In the genomic region with DNA sequence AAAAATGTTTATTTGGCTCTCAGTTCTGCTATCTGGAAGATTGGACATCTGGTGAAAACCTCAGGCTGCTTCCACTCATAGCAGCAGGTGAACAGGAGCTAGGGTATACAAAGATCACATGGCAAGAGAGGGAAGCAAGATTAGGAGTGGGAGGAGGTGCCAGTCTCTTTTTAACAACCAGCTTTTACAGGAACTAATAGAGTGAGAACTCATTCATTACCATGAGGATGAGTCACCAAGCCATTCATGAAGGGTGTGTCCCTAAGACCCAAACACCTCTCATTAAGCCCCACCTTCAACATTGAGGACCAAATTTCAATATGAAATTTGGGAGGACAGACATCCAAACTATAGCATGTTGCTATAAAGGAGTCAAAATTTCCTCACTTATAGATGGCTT, we compare ENCODE assay signal across 16 cellular contexts.
DNase-seq lines count a peak whose midpoint lies in the region; ATAC-seq and TF ChIP-seq lines count a peak whose summit lies in the region.
"Had no signal": no experiment of that assay in that cellular context is flagged by ENCODE, and none has a peak within 500 bp of the region (broad histone marks: within the 10 kb centered on the region; RNA-seq: fewer than 3 reads in every experiment).

No MANE protein-coding gene starts in this region.

- no TSS peak for BruUV-seq in HCT116 (replicated peaks; lab: Mats Ljungman, UMichigan)

- H3K4me2 ChIP-seq in HCT116 (ENCODE audit: low read length), result peak overlapping the region; percentile 25; the same call in 1 of the 2 replicates
- H3K4me2 ChIP-seq: A549 had no signal

- TF ChIP-seq CTCF in HCT116 (IDR thresholded peaks at IDR 0.05 in 2 of 3, conservative IDR thresholded peaks at IDR 0.05 in 1 of 3; ENCODE audit: borderline replicate concordance in 1 of 3, insufficient read depth in 1 of 3, low read depth in 2 of 3, low read length in 2 of 3), result no peak
- no peak for TF ChIP-seq CTCF in epithelial cell of esophagus (IDR thresholded peaks at IDR 0.05; ENCODE audit: insufficient read depth, low read depth, low read length, missing control alignments)

- CTCF ChIA-PET in HCT116 (lab: Charles Lee), result no interaction called here

- no peaks in the 10 kb centered on the region for H3K79me2 ChIP-seq in HCT116 (ENCODE audit: insufficient read depth, low read length)

- POLR2A ChIA-PET in HCT116 (lab: Charles Lee), result interaction anchor here (1.1 kb wide), 1 partner anchor 11 kb away, joined by 3 read pairs; no protein-coding TSS in a partner anchor

- intact Hi-C loops in HCT116 (cut with micrococcal nuclease), result no loop called here

- H4K20me1 ChIP-seq in HCT116 (ENCODE audit: insufficient read depth), result no peaks in the 10 kb centered on the region

- H2AFZ ChIP-seq in HCT116 (ENCODE audit: low read depth, low read length, poor library complexity, severe bottlenecking), result no peak overlapping the region

- no peaks in the 10 kb centered on the region for H3K27me3 ChIP-seq in HCT116 (ENCODE audit: insufficient read depth, low read length)
- H3K27me3 ChIP-seq: BE2C had no signal

- no peak overlapping the region for H3K4me3 ChIP-seq in HCT116 (replicated peaks in 1 of 2; ENCODE audit: low read depth in 1 of 2, low read length in 2 of 2)
- no peak overlapping the region for H3K4me3 ChIP-seq in epithelial cell of esophagus (ENCODE audit: low read length)
- H3K4me3 ChIP-seq: A549 had no signal

- H3K4me1 ChIP-seq in HCT116 (ENCODE audit: control insufficient read depth in 1 of 2, insufficient read depth in 2 of 2, low read length in 2 of 2), result peaks cover 3 to 15% of the 10 kb centered on the region in 2 experiments; a peak in 2 of 4 replicates
- H3K4me1 ChIP-seq: A549, BE2C had no signal

- RAD21 ChIA-PET in HCT116 (lab: Charles Lee; ENCODE audit: low non-redundant PET in 1 of 2, low total read pairs in 2 of 2, uncharacterized antibody in 2 of 2, unreplicated experiment in 2 of 2), result no interaction called here

- no peak for TF ChIP-seq RAD21 in HCT116 (IDR thresholded peaks at IDR 0.05; ENCODE audit: low read depth)

- no peaks in the 10 kb centered on the region for H3K9me3 ChIP-seq in HCT116 (ENCODE audit: control insufficient read depth in 1 of 2, insufficient read depth in 1 of 2, low read depth in 1 of 2, low read length in 2 of 2)
- H3K9me3 ChIP-seq: A549, BE2C had no signal

- H3K9ac ChIP-seq in HCT116 (ENCODE audit: low read length), result no peak overlapping the region

- ATAC-seq in HCT116 (peak; percentile 49), HG02678 (IDR thresholded peaks at IDR 0.05; ENCODE audit: unreplicated experiment) (no peak)
- ATAC-seq: A549 had no signal

- H3K36me3 ChIP-seq in HCT116 (ENCODE audit: control insufficient read depth in 1 of 2, insufficient read depth in 2 of 2, low read length in 2 of 2), result no peaks in the 10 kb centered on the region
- H3K36me3 ChIP-seq: BE2C had no signal

- no peak for TF ChIP-seq POLR2A in HCT116 (IDR thresholded peaks at IDR 0.05; ENCODE audit: borderline replicate concordance, extremely low read depth, insufficient read depth, insufficient read length)

- no peak for DNase-seq in HCT116 (ENCODE audit: low read depth, low spot score)
- peak; percentile 52 for DNase-seq in NCI-H69 (lab: John Stamatoyannopoulos, UW)
- peak; percentile 37 for DNase-seq in epithelial cell of esophagus (ENCODE audit: low read depth)
- DNase-seq in renal cortical epithelial cell (ENCODE audit: low read depth), result peak; percentile 56
- DNase-seq in T-helper 9 cell, result no peak
- DNase-seq: BE2C; CD4-positive, alpha-beta memory T cell; DMS153; DMS79 treated with DMSO at 0.1 percent for 48 hours; EL; GDM1; GOT3; H9 had no signal

- no peak overlapping the region for H3K27ac ChIP-seq in HCT116 (ENCODE audit: low read depth, low read length)
- H3K27ac ChIP-seq: A549, C4-2B had no signal

- no peaks in the 10 kb centered on the region for H3K9me2 ChIP-seq in HCT116 (ENCODE audit: insufficient read depth)

TF ChIP-seq in HCT116, 20 proteins besides CTCF, POLR2A, EP300 and RAD21:
- TF ChIP-seq FOSL1 (IDR thresholded peaks at IDR 0.05; ENCODE audit: low read depth), result 0 out of 2 replicates have a peak, but pooled peaks have one; percentile 7
- TF ChIP-seq, protein P1, sequence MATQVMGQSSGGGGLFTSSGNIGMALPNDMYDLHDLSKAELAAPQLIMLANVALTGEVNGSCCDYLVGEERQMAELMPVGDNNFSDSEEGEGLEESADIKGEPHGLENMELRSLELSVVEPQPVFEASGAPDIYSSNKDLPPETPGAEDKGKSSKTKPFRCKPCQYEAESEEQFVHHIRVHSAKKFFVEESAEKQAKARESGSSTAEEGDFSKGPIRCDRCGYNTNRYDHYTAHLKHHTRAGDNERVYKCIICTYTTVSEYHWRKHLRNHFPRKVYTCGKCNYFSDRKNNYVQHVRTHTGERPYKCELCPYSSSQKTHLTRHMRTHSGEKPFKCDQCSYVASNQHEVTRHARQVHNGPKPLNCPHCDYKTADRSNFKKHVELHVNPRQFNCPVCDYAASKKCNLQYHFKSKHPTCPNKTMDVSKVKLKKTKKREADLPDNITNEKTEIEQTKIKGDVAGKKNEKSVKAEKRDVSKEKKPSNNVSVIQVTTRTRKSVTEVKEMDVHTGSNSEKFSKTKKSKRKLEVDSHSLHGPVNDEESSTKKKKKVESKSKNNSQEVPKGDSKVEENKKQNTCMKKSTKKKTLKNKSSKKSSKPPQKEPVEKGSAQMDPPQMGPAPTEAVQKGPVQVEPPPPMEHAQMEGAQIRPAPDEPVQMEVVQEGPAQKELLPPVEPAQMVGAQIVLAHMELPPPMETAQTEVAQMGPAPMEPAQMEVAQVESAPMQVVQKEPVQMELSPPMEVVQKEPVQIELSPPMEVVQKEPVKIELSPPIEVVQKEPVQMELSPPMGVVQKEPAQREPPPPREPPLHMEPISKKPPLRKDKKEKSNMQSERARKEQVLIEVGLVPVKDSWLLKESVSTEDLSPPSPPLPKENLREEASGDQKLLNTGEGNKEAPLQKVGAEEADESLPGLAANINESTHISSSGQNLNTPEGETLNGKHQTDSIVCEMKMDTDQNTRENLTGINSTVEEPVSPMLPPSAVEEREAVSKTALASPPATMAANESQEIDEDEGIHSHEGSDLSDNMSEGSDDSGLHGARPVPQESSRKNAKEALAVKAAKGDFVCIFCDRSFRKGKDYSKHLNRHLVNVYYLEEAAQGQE (IDR thresholded peaks at IDR 0.05; ENCODE audit: low read depth), result no peak

Comparison
In these comparisons a context has a peak if more than half of its experiments do, and no peak if none do; other contexts are left out.
1. DNase-seq: peak in NCI-H69 (single experiment), epithelial cell of esophagus (single experiment) and renal cortical epithelial cell (single experiment); none in HCT116 (single experiment) and T-helper 9 cell (single experiment).